Comparison of ENCODE assay signal across 21 cellular contexts in the genomic region with DNA sequence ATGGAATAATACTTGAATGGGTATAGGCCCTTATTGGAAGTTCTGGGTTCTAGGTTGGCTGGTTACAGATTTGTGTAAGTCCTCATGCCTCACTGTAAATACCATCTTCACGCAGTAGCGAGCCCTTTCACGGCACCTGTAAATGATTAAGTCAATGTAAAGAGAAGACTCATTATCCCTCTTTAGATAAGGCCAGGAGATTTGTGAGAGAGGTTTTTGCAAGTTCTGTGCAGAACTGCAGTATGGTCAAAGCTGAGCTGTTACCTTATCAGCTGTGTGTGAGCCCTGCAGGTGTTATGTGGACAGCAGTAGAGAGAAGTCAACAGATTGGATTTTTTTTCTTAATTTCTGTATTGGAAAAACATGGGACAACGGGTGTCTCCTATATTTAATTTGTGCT.
"Had no signal": no experiment of that assay in that cellular context is flagged by ENCODE, and none has a peak within 500 bp of the region (broad histone marks: within the 10 kb centered on the region; RNA-seq: fewer than 3 reads in every experiment).

No MANE protein-coding gene starts in this region.

- H3K4me3 ChIP-seq: left ventricle myocardium inferior, prostate gland, skin epidermis, tibial nerve had no signal

- H3K4me1 Mint-ChIP-seq: activated naive CD4-positive, alpha-beta T cell treated with anti-CD3 and anti-CD28 coated beads, Interleukin-2, amount 10 ng/mL, durations not matched to agents 7 days and 5 days had no signal

- H3K4me3 Mint-ChIP-seq: activated naive CD4-positive, alpha-beta T cell treated with anti-CD3 and anti-CD28 coated beads, Interleukin-2, amount 10 ng/mL, durations not matched to agents 7 days and 5 days; activated naive CD8-positive, alpha-beta T cell treated with anti-CD3 and anti-CD28 coated beads, Interleukin-2, amount 50 U/mL, for 24 hours; stimulated activated naive CD8-positive, alpha-beta T cell treated with anti-CD3 and anti-CD28 coated beads, Interleukin-15, Interleukin-2, amounts not matched to agents 100 ng/mL and 50 ng/mL, for 24 hours had no signal

- H3K27me3 ChIP-seq: foreskin keratinocyte, tibial nerve had no signal

- ATAC-seq: activated CD4-positive, CD25-positive, alpha-beta regulatory T cell treated with anti-CD3 and anti-CD28 coated beads, Interleukin-2, amount 50 U/mL, for 24 hours; activated naive CD8-positive, alpha-beta T cell treated with anti-CD3 and anti-CD28 coated beads, Interleukin-2, amount 50 U/mL, for 24 hours; foreskin keratinocyte; right cardiac atrium had no signal

- H3K27ac ChIP-seq: foreskin keratinocyte, left ventricle myocardium inferior, prostate gland, skin epidermis, tibial nerve had no signal

- H3K36me3 ChIP-seq: left ventricle myocardium inferior, prostate gland, tibial nerve had no signal

- H3K27me3 Mint-ChIP-seq: activated naive CD8-positive, alpha-beta T cell treated with anti-CD3 and anti-CD28 coated beads, Interleukin-2, amount 50 U/mL, for 24 hours; brain; stimulated activated naive CD8-positive, alpha-beta T cell treated with anti-CD3 and anti-CD28 coated beads, Interleukin-15, Interleukin-2, amounts not matched to agents 100 ng/mL and 50 ng/mL, for 24 hours had no signal

- H3K36me3 Mint-ChIP-seq: activated naive CD4-positive, alpha-beta T cell treated with anti-CD3 and anti-CD28 coated beads, Interleukin-2, amount 10 ng/mL, durations not matched to agents 7 days and 5 days; brain had no signal

- FAIRE-seq: urothelium cell line had no signal

- H3K4me1 ChIP-seq: foreskin keratinocyte, left ventricle myocardium inferior, prostate gland, tibial nerve had no signal

- H3K9me3 Mint-ChIP-seq: activated naive CD4-positive, alpha-beta T cell treated with anti-CD3 and anti-CD28 coated beads, Interleukin-2, amount 10 ng/mL, durations not matched to agents 7 days and 5 days; activated naive CD8-positive, alpha-beta T cell treated with anti-CD3 and anti-CD28 coated beads, Interleukin-2, amount 50 U/mL, for 24 hours; stimulated activated naive CD8-positive, alpha-beta T cell treated with anti-CD3 and anti-CD28 coated beads, Interleukin-15, Interleukin-2, amounts not matched to agents 100 ng/mL and 50 ng/mL, for 24 hours had no signal

- DNase-seq: activated CD8-positive, alpha-beta memory T cell treated with anti-CD3 and anti-CD28 coated beads for 24 hours; activated CD8-positive, alpha-beta memory T cell treated with anti-CD3 and anti-CD28 coated beads, Interleukin-2, amount 50 U/mL, for 48 hours; activated effector memory CD4-positive, alpha-beta T cell treated with Interleukin-2 at 50 U/mL for 16 hours; activated naive CD4-positive, alpha-beta T cell treated with anti-CD3 and anti-CD28 coated beads, Interleukin-2, amount 10 ng/mL, durations not matched to agents 7 days and 5 days; activated naive CD8-positive, alpha-beta T cell treated with anti-CD3 and anti-CD28 coated beads, Interleukin-2, amount 50 U/mL, for 24 hours; activated T-cell treated with anti-CD3 and anti-CD28 coated beads, Interleukin-2, amount 50 U/mL, for 48 hours; anterior cingulate cortex; caudate nucleus; foreskin keratinocyte; glutamatergic neuron; left ventricle myocardium inferior; mammary epithelial cell; right cardiac atrium; T-helper 9 cell had no signal

- H3K27ac Mint-ChIP-seq: activated naive CD4-positive, alpha-beta T cell treated with anti-CD3 and anti-CD28 coated beads, Interleukin-2, amount 10 ng/mL, durations not matched to agents 7 days and 5 days; activated naive CD8-positive, alpha-beta T cell treated with anti-CD3 and anti-CD28 coated beads, Interleukin-2, amount 50 U/mL, for 24 hours; stimulated activated naive CD8-positive, alpha-beta T cell treated with anti-CD3 and anti-CD28 coated beads, Interleukin-15, Interleukin-2, amounts not matched to agents 100 ng/mL and 50 ng/mL, for 24 hours had no signal

- H3K9me3 ChIP-seq: left ventricle myocardium inferior, prostate gland, tibial nerve had no signal
